8 cellular contexts compared by ENCODE assay signal in the genomic region with DNA sequence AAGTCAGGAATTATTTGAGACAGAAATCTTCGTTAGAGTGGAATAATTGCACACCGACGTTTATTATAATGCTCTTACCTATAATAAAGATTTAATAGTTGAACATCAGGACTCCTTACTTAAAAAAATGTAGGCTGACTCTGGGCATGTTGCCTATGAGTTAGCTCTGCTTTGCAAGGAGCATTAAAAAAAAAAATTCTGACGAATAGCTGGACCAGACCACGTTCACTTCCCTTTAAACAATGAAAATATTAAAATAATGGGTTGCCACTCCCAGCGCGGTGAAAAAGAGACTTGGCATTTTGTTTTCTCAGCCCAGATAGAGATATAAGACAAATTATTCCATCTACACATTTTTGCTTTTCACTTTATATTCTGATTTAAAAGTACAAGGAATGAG. TPM values are rescaled to one million over a fixed set of nuclear protein-coding genes. Genes with fewer than 3 reads are reported as not detected.
A peak's percentile ranks its signal among the peaks of the same experiment; 100 is the strongest.
DNase-seq lines count a peak whose midpoint lies in the region; ATAC-seq, FAIRE-seq and TF ChIP-seq lines count a peak whose summit lies in the region.

No MANE protein-coding gene starts in this region.

- intact Hi-C loops in HCT116 (cut with micrococcal nuclease) = loop anchor here (2.0 kb wide), 1 partner anchor 174 kb away; a partner anchor contains a TSS

- CTCF ChIA-PET in AG04449 (lab: Yijun Ruan, JAX) (interaction anchor here (1.0 to 2.1 kb wide), 4 partner anchors 111 to 221 kb away, joined by 3 to 11 read pairs (median 4); no protein-coding TSS in a partner anchor), HCT116 (lab: Charles Lee) (interaction anchor here (1.5 kb wide), 1 partner anchor 222 kb away, joined by 9 read pairs; no protein-coding TSS in a partner anchor)

- H4K20me1 ChIP-seq in HCT116 (ENCODE audit: insufficient read depth) = no peaks in the 10 kb centered on the region
- H4K20me1 ChIP-seq in keratinocyte (ENCODE audit: control insufficient read depth, extremely low read depth, insufficient read depth, low read length) = no peaks in the 10 kb centered on the region

- no TSS peak for BruUV-seq in HCT116 (replicated peaks; lab: Mats Ljungman, UMichigan)

- H3K9ac ChIP-seq in HCT116 (ENCODE audit: low read length) = peak overlapping the region; percentile 71
- H3K9ac ChIP-seq in adipocyte (ENCODE audit: low read length) = peak overlapping the region; percentile 99
- H3K9ac ChIP-seq in keratinocyte (ENCODE audit: control insufficient read depth, extremely low read depth, insufficient read depth, low read length) = peak overlapping the region; percentile 96

- dilution Hi-C loops in keratinocyte (cut with MboI; ENCODE audit: extremely low pct_ligation_motif_present, low sequenced_read_pairs) = no loop called here

- TF ChIP-seq EP300 in suprapubic skin (IDR thresholded peaks at IDR 0.05) = no peak

- H3K9me2 ChIP-seq in HCT116 (ENCODE audit: insufficient read depth) = no peaks in the 10 kb centered on the region

- H3K9me3 ChIP-seq in HCT116 (ENCODE audit: control insufficient read depth in 1 of 2, insufficient read depth in 1 of 2, low read depth in 1 of 2, low read length in 2 of 2) (no peaks in the 10 kb centered on the region), adipocyte (ENCODE audit: control insufficient read depth, low read length) (no peaks in the 10 kb centered on the region), keratinocyte (ENCODE audit: control insufficient read depth, low read depth, low read length) (no peaks in the 10 kb centered on the region), suprapubic skin (no peaks in the 10 kb centered on the region)

- no peaks in the 10 kb centered on the region for H3K36me3 ChIP-seq in HCT116 (ENCODE audit: control insufficient read depth in 1 of 2, insufficient read depth in 2 of 2, low read length in 2 of 2)
- H3K36me3 ChIP-seq in adipocyte (ENCODE audit: control insufficient read depth, insufficient read depth, low read length, severe bottlenecking) = no peaks in the 10 kb centered on the region
- H3K36me3 ChIP-seq in keratinocyte (ENCODE audit: control insufficient read depth in 2 of 2, extremely low read depth in 1 of 2, insufficient read depth in 2 of 2, low read length in 2 of 2) = no peaks in the 10 kb centered on the region
- H3K36me3 ChIP-seq in suprapubic skin = no peaks in the 10 kb centered on the region

- RAD21 ChIA-PET in HCT116 (lab: Charles Lee; ENCODE audit: low non-redundant PET in 1 of 2, low total read pairs in 2 of 2, uncharacterized antibody in 2 of 2, unreplicated experiment in 2 of 2) = no interaction called here

- TF ChIP-seq RAD21 in HCT116 (IDR thresholded peaks at IDR 0.05; ENCODE audit: low read depth) = no peak

- H3K4me3 ChIP-seq in AG04449 (ENCODE audit: low read depth, low read length) = peak overlapping the region; percentile 62
- H3K4me3 ChIP-seq in HCT116 (replicated peaks in 1 of 2; ENCODE audit: low read depth in 1 of 2, low read length in 2 of 2) = peak overlapping the region; percentile 67 to 92
- peak overlapping the region; percentile 94 for H3K4me3 ChIP-seq in adipocyte (ENCODE audit: low read length)
- H3K4me3 ChIP-seq in keratinocyte (ENCODE audit: control insufficient read depth in 2 of 3, extremely low read depth in 1 of 3, insufficient read depth in 2 of 3, low read depth in 1 of 3, low read length in 3 of 3) = peak overlapping the region; percentile 87 to 99 (median 95)
- peak overlapping the region; percentile 91 for H3K4me3 ChIP-seq in suprapubic skin

- H2AFZ ChIP-seq in HCT116 (ENCODE audit: low read depth, low read length, poor library complexity, severe bottlenecking) (peak overlapping the region; percentile 69), keratinocyte (ENCODE audit: control insufficient read depth, low read length) (peak overlapping the region; percentile 96)

- H3K79me2 ChIP-seq in HCT116 (ENCODE audit: insufficient read depth, low read length) = peaks cover 82% of the 10 kb centered on the region
- H3K79me2 ChIP-seq in keratinocyte (ENCODE audit: control insufficient read depth, insufficient read depth, low read length) = peaks cover 65% of the 10 kb centered on the region

- peak overlapping the region; percentile 70; the same call in 1 of the 2 replicates for H3K27ac ChIP-seq in HCT116 (ENCODE audit: low read depth, low read length)
- peak overlapping the region; percentile 92 for H3K27ac ChIP-seq in keratinocyte (ENCODE audit: control insufficient read depth, insufficient read depth, low read length)
- H3K27ac ChIP-seq in suprapubic skin = peak overlapping the region; percentile 81

- POLR2A ChIA-PET in AG04449 (lab: Yijun Ruan, JAX) = interaction anchor here (0.7 kb wide), 1 partner anchor 97 kb away, joined by 3 read pairs; no protein-coding TSS in a partner anchor
- POLR2A ChIA-PET in HCT116 (lab: Charles Lee) = interaction anchor here (1.2 kb wide), 1 partner anchor 27 kb away, joined by 3 read pairs; no protein-coding TSS in a partner anchor

- ATAC-seq in HCT116 (no peak), GM18520 (IDR thresholded peaks at IDR 0.05; ENCODE audit: unreplicated experiment) (no peak), GM21717 (IDR thresholded peaks at IDR 0.05; ENCODE audit: unreplicated experiment) (no peak)

- DNase-seq in AG04449 (ENCODE audit: low read depth, low spot score) (no peak), HCT116 (ENCODE audit: low read depth, low spot score) (no peak), adipocyte (ENCODE audit: low read depth) (peak; percentile 66), keratinocyte (ENCODE audit: low read depth, low spot score) (no peak), suprapubic skin (ENCODE audit: low spot score in 2 of 2) (no peak), cerebellar cortex (ENCODE audit: low spot score) (no peak)

- no peaks in the 10 kb centered on the region for H3K9me1 ChIP-seq in keratinocyte (ENCODE audit: control insufficient read depth, extremely low read depth, insufficient read depth, low read length)

- TF ChIP-seq CTCF in AG04449 (IDR thresholded peaks at IDR 0.05; ENCODE audit: insufficient read depth, low read length, missing control alignments) = no peak
- no peak for TF ChIP-seq CTCF in HCT116 (IDR thresholded peaks at IDR 0.05 in 2 of 3, conservative IDR thresholded peaks at IDR 0.05 in 1 of 3; ENCODE audit: borderline replicate concordance in 1 of 3, insufficient read depth in 1 of 3, low read depth in 2 of 3, low read length in 2 of 3)
- no peak for TF ChIP-seq CTCF in keratinocyte (optimal IDR thresholded peaks at IDR 0.05 in 1 of 3, IDR thresholded peaks at IDR 0.05 in 1 of 3, conservative IDR thresholded peaks at IDR 0.05 in 1 of 3; ENCODE audit: extremely low read depth in 1 of 3, insufficient read depth in 2 of 3, low read length in 3 of 3)
- TF ChIP-seq CTCF in suprapubic skin (IDR thresholded peaks at IDR 0.05) = no peak

- H3K4me1 ChIP-seq in HCT116 (ENCODE audit: control insufficient read depth in 1 of 2, insufficient read depth in 2 of 2, low read length in 2 of 2) (peaks cover 9 to 21% of the 10 kb centered on the region in 2 experiments), adipocyte (ENCODE audit: control insufficient read depth, insufficient read depth, low read length) (peaks cover 15% of the 10 kb centered on the region), keratinocyte (ENCODE audit: control insufficient read depth, extremely low read depth, insufficient read depth, low read length) (peaks cover 23% of the 10 kb centered on the region), suprapubic skin (peaks cover 45% of the 10 kb centered on the region)

- WGBS in suprapubic skin = under 1% methylated on average over 7 of the region's 7 CpGs

- H3K27me3 ChIP-seq in HCT116 (ENCODE audit: insufficient read depth, low read length) (no peaks in the 10 kb centered on the region), adipocyte (replicated peaks; ENCODE audit: control insufficient read depth, insufficient read depth, low read length) (no peaks in the 10 kb centered on the region), keratinocyte (ENCODE audit: control insufficient read depth, extremely low read depth, insufficient read depth, low read length) (no peaks in the 10 kb centered on the region), suprapubic skin (no peaks in the 10 kb centered on the region)

- peak overlapping the region; percentile 78 for H3K4me2 ChIP-seq in HCT116 (ENCODE audit: low read length)
- peak overlapping the region; percentile 96 for H3K4me2 ChIP-seq in keratinocyte (ENCODE audit: control insufficient read depth, extremely low read depth, insufficient read depth, low read depth, low read length)

- FAIRE-seq in keratinocyte (lab: Jason Lieb, UNC) = no peak

- TF ChIP-seq POLR2A in HCT116 (IDR thresholded peaks at IDR 0.05; ENCODE audit: borderline replicate concordance, extremely low read depth, insufficient read depth, insufficient read length) (no peak), suprapubic skin (IDR thresholded peaks at IDR 0.05) (no peak)

RNA-seq across cellular contexts. Expression of a gene that starts 0.5 kb away (rescaled TPM):
- total RNA-seq in HCT116 (2021; ENCODE audit: unreplicated experiment) (10.9 TPM), suprapubic skin (10 to 100 TPM in 1 of 4 donors, 1 to 10 TPM in 3; 2.6 to 10.1 (median 6.4) TPM)
- 1.8 and 3.2 TPM in 2 replicates for polyA plus RNA-seq in HCT116 (2012)
- polyA plus RNA-seq in keratinocyte = 2.5 to 6.0 TPM (median 3.0 TPM) in 3 replicates
- 6.5 TPM for polyA plus RNA-seq in keratinocyte (2011; ENCODE audit: low read depth)
- polyA plus RNA-seq in keratinocyte (2011; cell fraction: cytosol; rRNA removed) = 0.97 and 2.0 TPM in 2 replicates
- 5.8 and 6.2 TPM in 2 replicates for polyA plus RNA-seq in keratinocyte (2011; cell fraction: nucleus; rRNA removed)
- 2.6 and 4.0 TPM in 2 replicates for polyA plus RNA-seq in keratinocyte (2012; ENCODE audit: low replicate concordance)
- 2.7 to 10.2 TPM (median 6.5 TPM) in 3 replicates for polyA minus RNA-seq in keratinocyte
- polyA minus RNA-seq in keratinocyte (2011; cell fraction: cytosol; rRNA and poly(A)+ RNA removed) = 6.1 TPM
- polyA minus RNA-seq in keratinocyte (2011; cell fraction: nucleus; rRNA and poly(A)+ RNA removed) = 9.3 and 15.2 TPM in 2 replicates

RNA-seq across cellular contexts. Expression of a gene that starts 0.9 kb away (rescaled TPM):
- total RNA-seq in HCT116 (2021; ENCODE audit: unreplicated experiment) (67.8 TPM), suprapubic skin (10 to 100 TPM; 19.4 to 47.1 (median 22.0) TPM)
- 24.1 and 31.1 TPM in 2 replicates for polyA plus RNA-seq in HCT116 (2012)
- polyA plus RNA-seq in keratinocyte = 49.1 to 98.8 TPM (median 55.7 TPM) in 3 replicates
- 91.5 TPM for polyA plus RNA-seq in keratinocyte (2011; ENCODE audit: low read depth)
- 43.7 and 63.7 TPM in 2 replicates for polyA plus RNA-seq in keratinocyte (2011; cell fraction: cytosol; rRNA removed)
- 33.1 and 58.6 TPM in 2 replicates for polyA plus RNA-seq in keratinocyte (2011; cell fraction: nucleus; rRNA removed)
- polyA plus RNA-seq in keratinocyte (2012; ENCODE audit: low replicate concordance) = 40.9 and 74.1 TPM in 2 replicates
- polyA minus RNA-seq in keratinocyte = 1.7 to 8.1 TPM (median 2.7 TPM) in 3 replicates
- 12.3 TPM for polyA minus RNA-seq in keratinocyte (2011; cell fraction: cytosol; rRNA and poly(A)+ RNA removed)
- polyA minus RNA-seq in keratinocyte (2011; cell fraction: nucleus; rRNA and poly(A)+ RNA removed) = 5.3 and 9.7 TPM in 2 replicates

RNA-seq across cellular contexts. Expression of a gene that starts 51.3 kb away (rescaled TPM):
- total RNA-seq in HCT116 (2021; ENCODE audit: unreplicated experiment) (44.7 TPM), suprapubic skin (10 to 100 TPM; 37.4 to 99.4 (median 40.6) TPM)
- polyA plus RNA-seq in HCT116 (2012) = 21.2 and 25.5 TPM in 2 replicates
- polyA plus RNA-seq in keratinocyte = 15.6 to 51.5 TPM (median 45.5 TPM) in 3 replicates
- 59.4 TPM for polyA plus RNA-seq in keratinocyte (2011; ENCODE audit: low read depth)
- 5.9 and 11.4 TPM in 2 replicates for polyA plus RNA-seq in keratinocyte (2011; cell fraction: cytosol; rRNA removed)
- polyA plus RNA-seq in keratinocyte (2011; cell fraction: nucleus; rRNA removed) = 53.4 and 82.5 TPM in 2 replicates
- 16.2 and 22.8 TPM in 2 replicates for polyA plus RNA-seq in keratinocyte (2012; ENCODE audit: low replicate concordance)
- 9.1 to 63.3 TPM (median 33.5 TPM) in 3 replicates for polyA minus RNA-seq in keratinocyte
- 5.6 TPM for polyA minus RNA-seq in keratinocyte (2011; cell fraction: cytosol; rRNA and poly(A)+ RNA removed)
- polyA minus RNA-seq in keratinocyte (2011; cell fraction: nucleus; rRNA and poly(A)+ RNA removed) = 29.2 and 59.7 TPM in 2 replicates
